6 cellular contexts compared by ENCODE assay signal in genomic region chr14:45038256-45038655, GRCh38.
"Had no signal": no experiment of that assay in that cellular context is flagged by ENCODE, and none has a peak within 500 bp of the region (broad histone marks: within the 10 kb centered on the region; RNA-seq: fewer than 3 reads in every experiment).

No MANE protein-coding gene starts in this region.

- H3K4me1 Mint-ChIP-seq: GM23338 had no signal

- FAIRE-seq: HTR-8/SVneo, K562 had no signal

- H3K4me2 ChIP-seq: GM23338 had no signal

- H3K4me3 ChIP-seq: GM23338, K562 had no signal

- H2AFZ ChIP-seq: GM23338 had no signal

- DNase-seq: H7, HCEC 1CT, IMR-90 had no signal

- H3K4me3 Mint-ChIP-seq: GM23338 had no signal

- H3K27ac Mint-ChIP-seq: GM23338 had no signal
